Comparison of ENCODE assay signal across 24 cellular contexts in the genomic region with DNA sequence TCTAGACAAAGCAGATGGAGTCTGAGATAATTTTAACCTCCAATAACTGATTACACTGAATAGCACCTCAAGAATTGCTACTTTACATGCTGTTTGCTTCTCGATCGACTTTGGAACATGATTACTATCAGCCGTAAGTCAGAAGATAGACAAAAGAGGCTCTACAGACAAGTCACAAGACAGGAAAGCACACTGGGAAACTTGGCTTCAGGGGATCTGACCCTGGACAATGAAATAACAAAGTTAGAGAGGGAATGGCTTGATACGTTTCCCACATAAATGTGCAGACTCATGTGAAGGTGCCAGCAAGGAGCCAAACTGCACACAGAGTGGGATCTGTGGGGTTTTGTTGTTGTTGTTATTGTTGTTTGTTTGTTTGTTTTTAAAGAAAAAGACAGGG. TPM values are rescaled to one million over a fixed set of nuclear protein-coding genes. Genes with fewer than 3 reads are reported as not detected.
DNase-seq lines count a peak whose midpoint lies in the region; TF ChIP-seq lines count a peak whose summit lies in the region.
"Had no signal": no experiment of that assay in that cellular context is flagged by ENCODE, and none has a peak within 500 bp of the region (broad histone marks: within the 10 kb centered on the region; RNA-seq: fewer than 3 reads in every experiment).

No MANE protein-coding gene starts in this region.

- H3K4me1 ChIP-seq in MM.1S (ENCODE audit: low read length) = peaks cover 8% of the 10 kb centered on the region; the same call in 1 of the 2 replicates
- no peaks in the 10 kb centered on the region for H3K4me1 ChIP-seq in prostate gland (replicated peaks)
- H3K4me1 ChIP-seq: A549; BLaER1 treated with 17β-estradiol and CSF1 and Interleukin-3, amounts not matched to agents 10 nM and 100 nM; HAP-1 had no signal

- H3K27me3 ChIP-seq in MM.1S (replicated peaks; ENCODE audit: insufficient read depth, low read length) (no peaks in the 10 kb centered on the region), prostate gland (replicated peaks; ENCODE audit: insufficient read depth) (no peaks in the 10 kb centered on the region)
- H3K27me3 ChIP-seq: BE2C; BLaER1 treated with 17β-estradiol and CSF1 and Interleukin-3, amounts not matched to agents 10 nM and 100 nM had no signal

- H3K9me3 ChIP-seq in MM.1S (replicated peaks; ENCODE audit: insufficient read depth, low read length) = no peaks in the 10 kb centered on the region
- H3K9me3 ChIP-seq in prostate gland = no peaks in the 10 kb centered on the region
- H3K9me3 ChIP-seq: A549; BE2C; BLaER1 treated with 17β-estradiol and CSF1 and Interleukin-3, amounts not matched to agents 10 nM and 100 nM; HAP-1 had no signal

- H3K36me3 Mint-ChIP-seq in brain = peaks cover 84% of the 10 kb centered on the region
- H3K36me3 Mint-ChIP-seq in mesothelial cell of epicardium = peaks cover 4% of the 10 kb centered on the region
- peaks cover 3% of the 10 kb centered on the region for H3K36me3 Mint-ChIP-seq in type B pancreatic cell
- H3K36me3 Mint-ChIP-seq: CD14-positive monocyte; CD8-positive, alpha-beta memory T cell had no signal

- H3K79me2 ChIP-seq in MM.1S (ENCODE audit: low read length) = no peaks in the 10 kb centered on the region

- 0 out of 2 replicates have a peak overlapping the region, but pooled peaks have one; percentile 18 for H3K4me2 ChIP-seq in MM.1S (ENCODE audit: low read depth, low read length)
- H3K4me2 ChIP-seq: A549; BLaER1 treated with 17β-estradiol and CSF1 and Interleukin-3, amounts not matched to agents 10 nM and 100 nM had no signal

- H4K20me1 ChIP-seq in MM.1S (ENCODE audit: insufficient read depth, low read length) = no peaks in the 10 kb centered on the region
- H4K20me1 ChIP-seq: BLaER1 treated with 17β-estradiol and CSF1 and Interleukin-3, amounts not matched to agents 10 nM and 100 nM had no signal

- H3K4me3 Mint-ChIP-seq in brain = peak overlapping the region in 2 of 5 experiments; percentile 26 to 49
- H3K4me3 Mint-ChIP-seq in mesothelial cell of epicardium = no peak overlapping the region
- H3K4me3 Mint-ChIP-seq in type B pancreatic cell = peak overlapping the region; percentile 40
- H3K4me3 Mint-ChIP-seq: CD14-positive monocyte; CD4-positive, alpha-beta T cell; CD8-positive, alpha-beta memory T cell; HFFc6 had no signal

- H3K4me1 Mint-ChIP-seq in brain (peaks cover 82% of the 10 kb centered on the region), mesothelial cell of epicardium (peaks cover 31% of the 10 kb centered on the region), type B pancreatic cell (ENCODE audit: unreplicated experiment) (peaks cover 31% of the 10 kb centered on the region)
- H3K4me1 Mint-ChIP-seq: CD14-positive monocyte; CD8-positive, alpha-beta memory T cell had no signal

- 59% methylated on average over 4 of the region's 4 CpGs for WGBS in prostate gland

- no peaks in the 10 kb centered on the region for H3K9me2 ChIP-seq in MM.1S (replicated peaks; ENCODE audit: insufficient read depth, low read length)

- peak overlapping the region; percentile 34; the same call in 1 of the 2 replicates for H3K27ac ChIP-seq in MM.1S (ENCODE audit: low read length)
- no peak overlapping the region for H3K27ac ChIP-seq in prostate gland
- H3K27ac ChIP-seq: A549; BLaER1 treated with 17β-estradiol and CSF1 and Interleukin-3, amounts not matched to agents 10 nM and 100 nM had no signal

- peaks cover 0 to 5% (median 0%) of the 10 kb centered on the region in 5 experiments for H3K9me3 Mint-ChIP-seq in brain
- no peaks in the 10 kb centered on the region for H3K9me3 Mint-ChIP-seq in mesothelial cell of epicardium
- H3K9me3 Mint-ChIP-seq in type B pancreatic cell = no peaks in the 10 kb centered on the region

- H3K4me3 ChIP-seq in MM.1S (ENCODE audit: low read length) = no peak overlapping the region
- H3K4me3 ChIP-seq in prostate gland = no peak overlapping the region
- H3K4me3 ChIP-seq: A549; BLaER1 treated with 17β-estradiol and CSF1 and Interleukin-3, amounts not matched to agents 10 nM and 100 nM; GM12878; HAP-1 had no signal

- TF ChIP-seq CTCF in MM.1S (IDR thresholded peaks at IDR 0.05; ENCODE audit: low read length) (no peak), brain (conservative IDR thresholded peaks at IDR 0.05) (no peak), mesothelial cell of epicardium (IDR thresholded peaks at IDR 0.05; ENCODE audit: unreplicated experiment) (no peak), type B pancreatic cell (conservative IDR thresholded peaks at IDR 0.05) (no peak), prostate gland (IDR thresholded peaks at IDR 0.05) (no peak)

- no peak for TF ChIP-seq POLR2A in prostate gland (IDR thresholded peaks at IDR 0.05)

- no peaks in the 10 kb centered on the region for H3F3A ChIP-seq in MM.1S (ENCODE audit: insufficient read depth, low read length)

- H3K9ac ChIP-seq in MM.1S (ENCODE audit: low read length) = no peak overlapping the region
- H3K9ac ChIP-seq: BLaER1 treated with 17β-estradiol and CSF1 and Interleukin-3, amounts not matched to agents 10 nM and 100 nM had no signal

- DNase-seq in MM.1S (no peak), mesothelial cell of epicardium (ENCODE audit: low spot score in 2 of 2, unreplicated experiment in 2 of 2) (no peak), type B pancreatic cell (ENCODE audit: extremely low spot score, unreplicated experiment) (no peak), prostate gland (ENCODE audit: low spot score) (no peak), NCI-H82 (lab: John Stamatoyannopoulos, UW) (no peak), NCI-H2081 treated with DMSO at 0.1 percent for 48 hours (lab: John Stamatoyannopoulos, UW) (no peak)
- DNase-seq: 8988T; ACHN; AML-193; BE2C; CD4-positive, alpha-beta T cell; CD8-positive, alpha-beta memory T cell; DMS 273 treated with DMSO at 0.1 percent for 48 hours; DMS79; EL; GDM1; GOT3; HFFc6 had no signal

- peak overlapping the region; percentile 40 to 84 (median 65) for H3K27ac Mint-ChIP-seq in brain
- H3K27ac Mint-ChIP-seq in mesothelial cell of epicardium = peak overlapping the region; percentile 77
- no peak overlapping the region for H3K27ac Mint-ChIP-seq in type B pancreatic cell
- H3K27ac Mint-ChIP-seq: CD14-positive monocyte; CD4-positive, alpha-beta T cell; CD8-positive, alpha-beta memory T cell; HFFc6 had no signal

- no peaks in the 10 kb centered on the region for H3K36me3 ChIP-seq in MM.1S (replicated peaks; ENCODE audit: insufficient read depth, low read length)
- H3K36me3 ChIP-seq in prostate gland = no peaks in the 10 kb centered on the region
- H3K36me3 ChIP-seq: BE2C; BLaER1 treated with 17β-estradiol and CSF1 and Interleukin-3, amounts not matched to agents 10 nM and 100 nM; HAP-1 had no signal

- intact Hi-C loops in prostate gland (cut with DNase I) = no loop called here

- no peak overlapping the region for H2AFZ ChIP-seq in MM.1S (ENCODE audit: low read length)

- H3K27me3 Mint-ChIP-seq in brain = no peaks in the 10 kb centered on the region
- no peaks in the 10 kb centered on the region for H3K27me3 Mint-ChIP-seq in mesothelial cell of epicardium (ENCODE audit: low read depth)
- H3K27me3 Mint-ChIP-seq in type B pancreatic cell = peaks cover 11% of the 10 kb centered on the region
- H3K27me3 Mint-ChIP-seq: CD4-positive, alpha-beta T cell; CD8-positive, alpha-beta memory T cell had no signal

RNA-seq across cellular contexts. Expression of a gene that starts 28.5 kb away (rescaled TPM):
- 12.6 TPM for polyA plus RNA-seq in brain (ENCODE audit: insufficient read depth, low read depth, low replicate concordance)
- 21.7 to 23.1 TPM (median 22.6 TPM) in 3 replicates for total RNA-seq in mesothelial cell of epicardium
- total RNA-seq in type B pancreatic cell (ENCODE audit: low replicate concordance) = 11.4 and 47.1 TPM in 2 replicates
- total RNA-seq in prostate gland = 1 to 10 TPM; 3.8 to 3.9 TPM
- total RNA-seq: CD4-positive, alpha-beta T cell; CD8-positive, alpha-beta memory T cell; GM12878; HFFc6 had no signal
- polyA plus RNA-seq: CD14-positive monocyte; CD8-positive, alpha-beta memory T cell; GM12878 had no signal
